1 cellular context compared by ENCODE assay signal in the genomic region with DNA sequence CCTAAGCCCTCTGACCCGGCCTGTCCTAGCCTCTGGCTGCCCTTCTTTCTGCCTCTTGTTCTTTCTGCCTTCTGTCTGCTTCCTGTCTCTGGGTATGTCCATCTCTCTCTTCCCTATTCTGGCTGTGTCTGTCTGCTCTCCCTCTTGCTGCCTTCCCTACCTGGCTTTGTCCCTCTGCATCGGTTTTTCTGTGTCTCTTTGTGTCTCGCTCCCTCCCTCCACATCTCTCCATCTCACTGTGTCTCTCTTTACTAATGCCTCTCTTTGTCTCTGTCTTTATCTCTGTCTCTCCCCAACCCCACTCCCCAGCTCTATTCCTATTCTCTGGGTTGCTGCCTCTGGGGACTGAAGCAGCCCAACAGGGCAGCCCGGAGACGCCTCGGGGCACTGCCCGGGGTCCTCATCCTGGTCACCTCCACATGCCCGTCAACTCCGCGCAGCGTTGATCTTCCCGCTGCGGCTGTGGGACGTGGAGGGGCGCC.
TF ChIP-seq lines count a peak whose summit lies in the region.

No MANE protein-coding gene starts in this region.

TF ChIP-seq in H1, 55 proteins besides CTCF, POLR2A, EP300 and RAD21:
- TF ChIP-seq, protein P1, sequence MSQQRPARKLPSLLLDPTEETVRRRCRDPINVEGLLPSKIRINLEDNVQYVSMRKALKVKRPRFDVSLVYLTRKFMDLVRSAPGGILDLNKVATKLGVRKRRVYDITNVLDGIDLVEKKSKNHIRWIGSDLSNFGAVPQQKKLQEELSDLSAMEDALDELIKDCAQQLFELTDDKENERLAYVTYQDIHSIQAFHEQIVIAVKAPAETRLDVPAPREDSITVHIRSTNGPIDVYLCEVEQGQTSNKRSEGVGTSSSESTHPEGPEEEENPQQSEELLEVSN (IDR thresholded peaks at IDR 0.05): peak; percentile 64
- TF ChIP-seq, protein P2, sequence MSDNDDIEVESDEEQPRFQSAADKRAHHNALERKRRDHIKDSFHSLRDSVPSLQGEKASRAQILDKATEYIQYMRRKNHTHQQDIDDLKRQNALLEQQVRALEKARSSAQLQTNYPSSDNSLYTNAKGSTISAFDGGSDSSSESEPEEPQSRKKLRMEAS (IDR thresholded peaks at IDR 0.05): 0 out of 2 replicates have a peak, but pooled peaks have one; percentile 17
- TF ChIP-seq KDM5A (IDR thresholded peaks at IDR 0.05; ENCODE audit: low read length) (no peak), SUZ12 (IDR thresholded peaks at IDR 0.05; ENCODE audit: low read length) (peak; percentile 26; the same call in 1 of the 2 replicates)
